8 cellular contexts compared by ENCODE assay signal in genomic region chr15:41417418-41417811, GRCh38. TPM values are rescaled to one million over a fixed set of nuclear protein-coding genes. Genes with fewer than 3 reads are reported as not detected.
A peak's percentile ranks its signal among the peaks of the same experiment; 100 is the strongest.
DNase-seq lines count a peak whose midpoint lies in the region; ATAC-seq and TF ChIP-seq lines count a peak whose summit lies in the region.

No MANE protein-coding gene starts in this region.

- intact Hi-C loops in Panc1 (cut with micrococcal nuclease; ENCODE audit: unreplicated experiment): no loop called here
- intact Hi-C loops in lower lobe of right lung (cut with DNase I): no loop called here

- H3K4me3 Mint-ChIP-seq in activated CD4-positive, alpha-beta T cell treated with anti-CD3 and anti-CD28 coated beads, Interleukin-2, amount 10 ng/mL, durations not matched to agents 7 days and 5 days: peak overlapping the region; percentile 94
- H3K4me3 Mint-ChIP-seq in chondrocyte (ENCODE audit: unreplicated experiment): peak overlapping the region; percentile 84

- peak overlapping the region; percentile 67 to 68 for H3K4me3 ChIP-seq in Panc1 (ENCODE audit: low read depth in 2 of 2, low read length in 2 of 2)
- H3K4me3 ChIP-seq in lower lobe of right lung: peak overlapping the region; percentile 93

- H3K4me1 ChIP-seq in Panc1 (ENCODE audit: control insufficient read depth, insufficient read depth, low read length) (peaks cover 22% of the 10 kb centered on the region; the same call in 1 of the 2 replicates), lower lobe of right lung (peaks cover 30% of the 10 kb centered on the region)

- in situ Hi-C loops in Panc1 (cut with HindIII; ENCODE audit: low pct_unique_long_range_greater_than_20kb, low sequenced_read_pairs): no loop called here

- peaks cover 6% of the 10 kb centered on the region for H3K36me3 Mint-ChIP-seq in activated CD4-positive, alpha-beta T cell treated with anti-CD3 and anti-CD28 coated beads, Interleukin-2, amount 10 ng/mL, durations not matched to agents 7 days and 5 days (ENCODE audit: low read depth)
- H3K36me3 Mint-ChIP-seq in chondrocyte (ENCODE audit: low read depth): no peaks in the 10 kb centered on the region

- CTCF ChIA-PET in activated CD4-positive, alpha-beta T cell treated with anti-CD3 and anti-CD28 coated beads, Interleukin-2, amount 10 ng/mL, durations not matched to agents 7 days and 5 days (lab: Charles Lee): no interaction called here
- CTCF ChIA-PET in Panc1 (lab: Charles Lee): no interaction called here

- H3K27me3 ChIP-seq in Panc1 (ENCODE audit: control insufficient read depth, insufficient read depth, low read length): no peaks in the 10 kb centered on the region
- H3K27me3 ChIP-seq in lower lobe of right lung (ENCODE audit: low read depth): no peaks in the 10 kb centered on the region

- no peaks in the 10 kb centered on the region for H3K27me3 Mint-ChIP-seq in activated CD4-positive, alpha-beta T cell treated with anti-CD3 and anti-CD28 coated beads, Interleukin-2, amount 10 ng/mL, durations not matched to agents 7 days and 5 days
- no peaks in the 10 kb centered on the region for H3K27me3 Mint-ChIP-seq in chondrocyte (ENCODE audit: low read depth)

- no peaks in the 10 kb centered on the region for H3K9me3 Mint-ChIP-seq in activated CD4-positive, alpha-beta T cell treated with anti-CD3 and anti-CD28 coated beads, Interleukin-2, amount 10 ng/mL, durations not matched to agents 7 days and 5 days
- no peaks in the 10 kb centered on the region for H3K9me3 Mint-ChIP-seq in chondrocyte (ENCODE audit: low read depth)

- H3K36me3 ChIP-seq in Panc1 (ENCODE audit: control insufficient read depth, insufficient read depth, low read length): no peaks in the 10 kb centered on the region; the same call in 1 of the 2 replicates
- H3K36me3 ChIP-seq in lower lobe of right lung: no peaks in the 10 kb centered on the region

- ATAC-seq in HG02840 (IDR thresholded peaks at IDR 0.05; ENCODE audit: low FRiP score, unreplicated experiment) (peak; percentile 47), Panc1 (peak; percentile 65), lower lobe of right lung (peak in 1 of 2 donors; percentile 72)

- peaks cover 44% of the 10 kb centered on the region for H3K4me1 Mint-ChIP-seq in activated CD4-positive, alpha-beta T cell treated with anti-CD3 and anti-CD28 coated beads, Interleukin-2, amount 10 ng/mL, durations not matched to agents 7 days and 5 days
- H3K4me1 Mint-ChIP-seq in chondrocyte (ENCODE audit: low read depth): peaks cover 40% of the 10 kb centered on the region

- BruUV-seq in Panc1 (replicated peaks; lab: Mats Ljungman, UMichigan): no TSS peak

- peak overlapping the region; percentile 80 for H3K27ac Mint-ChIP-seq in activated CD4-positive, alpha-beta T cell treated with anti-CD3 and anti-CD28 coated beads, Interleukin-2, amount 10 ng/mL, durations not matched to agents 7 days and 5 days
- peak overlapping the region; percentile 95 for H3K27ac Mint-ChIP-seq in chondrocyte (ENCODE audit: unreplicated experiment)

- peak; percentile 42 for DNase-seq in activated CD4-positive, alpha-beta T cell treated with anti-CD3 and anti-CD28 coated beads, Interleukin-2, amount 10 ng/mL, durations not matched to agents 7 days and 5 days
- DNase-seq in activated CD4-positive, alpha-beta T cell treated with anti-CD3 and anti-CD28 coated beads for 48 hours: no peak
- DNase-seq in Panc1 (ENCODE audit: low read depth, low spot score) (no peak), chondrocyte (ENCODE audit: low spot score) (peak; percentile 90), lower lobe of right lung (no peak), stromal cell of bone marrow (ENCODE audit: low read depth) (peak; percentile 9), NCI-H2081 (lab: John Stamatoyannopoulos, UW) (no peak)

- TF ChIP-seq CTCF in Panc1 (IDR thresholded peaks at IDR 0.05): no peak
- no peak for TF ChIP-seq CTCF in chondrocyte (IDR thresholded peaks at IDR 0.05)
- no peak for TF ChIP-seq CTCF in lower lobe of right lung (IDR thresholded peaks at IDR 0.05)

- no peaks in the 10 kb centered on the region for H3K9me3 ChIP-seq in Panc1 (ENCODE audit: control insufficient read depth, insufficient read depth, low read depth, low read length)
- H3K9me3 ChIP-seq in lower lobe of right lung: no peaks in the 10 kb centered on the region

- H3K27ac ChIP-seq in Panc1 (ENCODE audit: low read length) (peak overlapping the region; percentile 63), lower lobe of right lung (peak overlapping the region; percentile 90)

- POLR2A ChIA-PET in activated CD4-positive, alpha-beta T cell treated with anti-CD3 and anti-CD28 coated beads, Interleukin-2, amount 10 ng/mL, durations not matched to agents 7 days and 5 days (lab: Charles Lee): no interaction called here
- POLR2A ChIA-PET in Panc1 (lab: Charles Lee): interaction anchor here (0.6 kb wide), 1 partner anchor 27 kb away, joined by 4 read pairs; no protein-coding TSS in a partner anchor

RNA-seq across cellular contexts. Expression of gene RTF1, which starts 0.5 kb away (rescaled TPM):
- 10 to 100 TPM; 40.4 to 45.7 TPM for total RNA-seq in activated CD4-positive, alpha-beta T cell treated with anti-CD3 and anti-CD28 coated beads, Interleukin-2, amount 10 ng/mL, durations not matched to agents 7 days and 5 days
- total RNA-seq in Panc1 (2021; ENCODE audit: unreplicated experiment) (43.5 TPM), chondrocyte (30.5 to 42.7 TPM (median 31.0 TPM) in 3 replicates), lower lobe of right lung (27.1 TPM)
- polyA plus RNA-seq in Panc1 (2012; ENCODE audit: insufficient read length): 36.7 TPM

RNA-seq across cellular contexts. Expression of gene NDUFAF1, which starts 15.1 kb away (rescaled TPM):
- total RNA-seq in activated CD4-positive, alpha-beta T cell treated with anti-CD3 and anti-CD28 coated beads, Interleukin-2, amount 10 ng/mL, durations not matched to agents 7 days and 5 days: 10 to 100 TPM; 13.4 to 14.7 TPM
- total RNA-seq in Panc1 (2021; ENCODE audit: unreplicated experiment) (18.0 TPM), chondrocyte (17.3 to 23.0 TPM (median 19.8 TPM) in 3 replicates), lower lobe of right lung (16.3 TPM)
- polyA plus RNA-seq in Panc1 (2012; ENCODE audit: insufficient read length): 14.1 TPM

Comparison
In these comparisons a context has a peak if more than half of its experiments do, and no peak if none do; other contexts are left out.
1. DNase-seq: peak in activated CD4-positive, alpha-beta T cell treated with anti-CD3 and anti-CD28 coated beads, Interleukin-2, amount 10 ng/mL, durations not matched to agents 7 days and 5 days (single experiment), chondrocyte (single experiment) and stromal cell of bone marrow (single experiment); none in activated CD4-positive, alpha-beta T cell treated with anti-CD3 and anti-CD28 coated beads for 48 hours (single experiment), Panc1 (single experiment), lower lobe of right lung (single experiment) and NCI-H2081 (0 of 2).